1 cellular context compared by ENCODE assay signal in genomic region chr4:77804471-77804870, GRCh38.
TF ChIP-seq lines count a peak whose summit lies in the region.

No MANE protein-coding gene starts in this region.

TF ChIP-seq in IMR-90, 13 proteins besides CTCF, POLR2A, EP300 and RAD21:
- TF ChIP-seq RFX5 (IDR thresholded peaks at IDR 0.05; ENCODE audit: low read depth, low read length) (no peak), MAFK (IDR thresholded peaks at IDR 0.05; ENCODE audit: low read depth, low read length) (no peak), BHLHE40 (IDR thresholded peaks at IDR 0.05; ENCODE audit: low read depth, low read length) (no peak), ELK1 (IDR thresholded peaks at IDR 0.05; ENCODE audit: borderline replicate concordance, low read depth, low read length) (no peak), RCOR1 (IDR thresholded peaks at IDR 0.05; ENCODE audit: insufficient replicate concordance, low read length) (no peak), NFE2L2 (IDR thresholded peaks at IDR 0.05; ENCODE audit: low read depth, low read length) (no peak), SMC3 (IDR thresholded peaks at IDR 0.05; ENCODE audit: low read depth, low read length) (no peak), MAZ (IDR thresholded peaks at IDR 0.05; ENCODE audit: borderline replicate concordance, low read depth, low read length) (no peak), CHD1 (IDR thresholded peaks at IDR 0.05; ENCODE audit: low read depth, low read length) (no peak), CEBPB (IDR thresholded peaks at IDR 0.05; ENCODE audit: low read depth, low read length) (no peak), USF2 (IDR thresholded peaks at IDR 0.05; ENCODE audit: low read depth, low read length) (no peak), MXI1 (IDR thresholded peaks at IDR 0.05; ENCODE audit: borderline replicate concordance, low read depth, low read length) (no peak)
